7 cellular contexts compared by ENCODE assay signal in genomic region chr16:28863929-28864886, GRCh38. TPM values are rescaled to one million over a fixed set of nuclear protein-coding genes. Genes with fewer than 3 reads are reported as not detected.
DNase-seq lines count a peak whose midpoint lies in the region; ATAC-seq and TF ChIP-seq lines count a peak whose summit lies in the region.

No MANE protein-coding gene starts in this region.

- H3K9me3 ChIP-seq in Panc1 (ENCODE audit: control insufficient read depth, insufficient read depth, low read depth, low read length) = no peaks in the 10 kb centered on the region
- H3K9me3 ChIP-seq in duodenal mucosa (ENCODE audit: control insufficient read depth in 1 of 2, low read length in 2 of 2) = no peaks in the 10 kb centered on the region
- no peaks in the 10 kb centered on the region for H3K9me3 ChIP-seq in mononuclear cell (ENCODE audit: low read depth, low read length)

- H3K27ac ChIP-seq in Panc1 (ENCODE audit: low read length) (peak overlapping the region; percentile 97), duodenal mucosa (ENCODE audit: low read depth, low read length) (peak overlapping the region; percentile 93)

- BruUV-seq in Panc1 (replicated peaks; lab: Mats Ljungman, UMichigan) = no TSS peak

- ATAC-seq in GM19035 (IDR thresholded peaks at IDR 0.05; ENCODE audit: unreplicated experiment) = peak; percentile 6
- peak; percentile 6 for ATAC-seq in Panc1

- no peak for TF ChIP-seq CTCF in Panc1 (IDR thresholded peaks at IDR 0.05)

- H3K4me3 ChIP-seq in Panc1 (ENCODE audit: low read depth in 2 of 2, low read length in 2 of 2) (peak overlapping the region; percentile 71 to 73), duodenal mucosa (ENCODE audit: low read depth in 1 of 2, low read length in 2 of 2) (peak overlapping the region; percentile 80 to 91), mononuclear cell (ENCODE audit: low read length) (peak overlapping the region; percentile 80)

- POLR2A ChIA-PET in Panc1 (lab: Charles Lee) = interaction anchor here (0.6 to 0.7 kb wide), 2 partner anchors 13 to 65 kb away, joined by 3 read pairs; no protein-coding TSS in a partner anchor

- in situ Hi-C loops in Panc1 (cut with HindIII; ENCODE audit: low pct_unique_long_range_greater_than_20kb, low sequenced_read_pairs) = no loop called here

- H3K27me3 ChIP-seq in Panc1 (ENCODE audit: control insufficient read depth, insufficient read depth, low read length) (no peaks in the 10 kb centered on the region), duodenal mucosa (ENCODE audit: control insufficient read depth in 1 of 2, insufficient read depth in 2 of 2, low read length in 2 of 2) (no peaks in the 10 kb centered on the region), mononuclear cell (ENCODE audit: insufficient read depth, low read length) (no peaks in the 10 kb centered on the region)

- intact Hi-C loops in Panc1 (cut with micrococcal nuclease; ENCODE audit: unreplicated experiment) = no loop called here

- DNase-seq in Panc1 (ENCODE audit: low read depth, low spot score) = no peak
- DNase-seq in NCI-H2171 (lab: John Stamatoyannopoulos, UW) = no peak
- DNase-seq in NCI-H2081 (lab: John Stamatoyannopoulos, UW) = no peak
- no peak for DNase-seq in NCI-H69 (lab: John Stamatoyannopoulos, UW)

- CTCF ChIA-PET in Panc1 (lab: Charles Lee) = interaction anchor here (1.2 kb wide), 1 partner anchor 80 kb away, joined by 3 read pairs; no protein-coding TSS in a partner anchor

- H3K4me1 ChIP-seq in Panc1 (ENCODE audit: control insufficient read depth, insufficient read depth, low read length) = peaks cover 10% of the 10 kb centered on the region
- peaks cover 15 to 18% of the 10 kb centered on the region in 2 donors for H3K4me1 ChIP-seq in duodenal mucosa (ENCODE audit: control insufficient read depth in 1 of 2, insufficient read depth in 2 of 2, low read length in 2 of 2)
- peaks cover 20% of the 10 kb centered on the region for H3K4me1 ChIP-seq in mononuclear cell (ENCODE audit: insufficient read depth, low read length)

- H3K9ac ChIP-seq in duodenal mucosa (ENCODE audit: low read depth in 1 of 2, low read length in 2 of 2) = peak overlapping the region; percentile 93 to 98

- H3K36me3 ChIP-seq in Panc1 (ENCODE audit: control insufficient read depth, insufficient read depth, low read length) = no peaks in the 10 kb centered on the region; the same call in 1 of the 2 replicates
- H3K36me3 ChIP-seq in duodenal mucosa (ENCODE audit: control insufficient read depth in 1 of 2, insufficient read depth in 2 of 2, low read length in 2 of 2) = peaks cover 16 to 22% of the 10 kb centered on the region in 2 donors

RNA-seq across cellular contexts. Expression of gene SH2B1, which starts 0.6 kb away (rescaled TPM):
- total RNA-seq in Panc1 (2021; ENCODE audit: unreplicated experiment) = 66.2 TPM
- 84.0 TPM for polyA plus RNA-seq in Panc1 (2012; ENCODE audit: insufficient read length)
- 12.1 TPM for total RNA-seq in mononuclear cell

RNA-seq across cellular contexts. Expression of gene ATP2A1, which starts 14.1 kb away (rescaled TPM):
- 2.9 TPM for total RNA-seq in Panc1 (2021; ENCODE audit: unreplicated experiment)
- 2.7 TPM for polyA plus RNA-seq in Panc1 (2012; ENCODE audit: insufficient read length)
- 0.52 TPM for total RNA-seq in mononuclear cell

RNA-seq across cellular contexts. Expression of gene TUFM, which starts 18.1 kb away (rescaled TPM):
- total RNA-seq in Panc1 (2021; ENCODE audit: unreplicated experiment) = 231 TPM
- polyA plus RNA-seq in Panc1 (2012; ENCODE audit: insufficient read length) = 389 TPM
- total RNA-seq in mononuclear cell = 62.5 TPM

RNA-seq across cellular contexts. Expression of gene ATXN2L, which starts 41.4 kb away (rescaled TPM):
- 270 TPM for total RNA-seq in Panc1 (2021; ENCODE audit: unreplicated experiment)
- polyA plus RNA-seq in Panc1 (2012; ENCODE audit: insufficient read length) = 314 TPM
- 85.7 TPM for total RNA-seq in mononuclear cell
